ENCODE assay signal across 1 cellular context in genomic region chr3:43873723-43874122, GRCh38.
TF ChIP-seq lines count a peak whose summit lies in the region.

No MANE protein-coding gene starts in this region.

TF ChIP-seq in A549, 52 proteins besides CTCF, POLR2A, EP300 and RAD21 (continued from another document):
- TF ChIP-seq MAX (IDR thresholded peaks at IDR 0.05) (no peak), FOXS1 (CRISPR knock-in tag; IDR thresholded peaks at IDR 0.05) (no peak), KDM1A (IDR thresholded peaks at IDR 0.05; ENCODE audit: low read depth) (no peak), BCL3 (IDR thresholded peaks at IDR 0.05) (no peak), ELK1 (IDR thresholded peaks at IDR 0.05; ENCODE audit: low read depth, low read length) (no peak), JUN (IDR thresholded peaks at IDR 0.05) (no peak), HDAC2 (IDR thresholded peaks at IDR 0.05) (no peak), HMGXB4 (CRISPR knock-in tag; IDR thresholded peaks at IDR 0.05; ENCODE audit: borderline replicate concordance) (no peak)
